Comparison of ENCODE assay signal across 20 cellular contexts in genomic region chr4:82746705-82747567, GRCh38. TPM values are rescaled to one million over a fixed set of nuclear protein-coding genes. Genes with fewer than 3 reads are reported as not detected.
DNase-seq lines count a peak whose midpoint lies in the region; ATAC-seq, FAIRE-seq and TF ChIP-seq lines count a peak whose summit lies in the region.
"Had no signal": no experiment of that assay in that cellular context is flagged by ENCODE, and none has a peak within 500 bp of the region (broad histone marks: within the 10 kb centered on the region; RNA-seq: fewer than 3 reads in every experiment).

No MANE protein-coding gene starts in this region.

- H3K4me1 ChIP-seq in K562 (replicated peaks in 1 of 2; ENCODE audit: control insufficient read depth in 2 of 2, insufficient read depth in 2 of 2, low read length in 2 of 2), result no peaks in the 10 kb centered on the region
- peaks cover 13% of the 10 kb centered on the region for H3K4me1 ChIP-seq in hepatocyte (ENCODE audit: insufficient read depth)
- H3K4me1 ChIP-seq in mesenchymal stem cell (ENCODE audit: control insufficient read depth, insufficient read depth, low read depth, low read length), result peaks cover 20% of the 10 kb centered on the region
- H3K4me1 ChIP-seq: upper lobe of right lung had no signal

- no peak overlapping the region for H2BK120ac ChIP-seq in mesenchymal stem cell (ENCODE audit: low read depth, low read length)

- intact Hi-C loops in K562 (cut with micrococcal nuclease) (no loop called here), natural killer cell (cut with micrococcal nuclease) (no loop called here)

- ATAC-seq in K562, result peak; percentile 67
- ATAC-seq in esophagus mucosa, result no peak
- no peak for ATAC-seq in natural killer cell
- ATAC-seq: activated CD8-positive, alpha-beta T cell treated with anti-CD3 and anti-CD28 coated beads for 36 hours; effector memory CD8-positive, alpha-beta T cell; T-cell; upper lobe of right lung had no signal

- no peak overlapping the region for H2BK15ac ChIP-seq in mesenchymal stem cell (ENCODE audit: low read depth, poor library complexity, severe bottlenecking)

- no peaks in the 10 kb centered on the region for H3K9me3 Mint-ChIP-seq in natural killer cell
- H3K9me3 Mint-ChIP-seq: activated CD8-positive, alpha-beta T cell treated with anti-CD3 and anti-CD28 coated beads for 36 hours; CD4-positive, alpha-beta T cell; effector memory CD8-positive, alpha-beta T cell; T-cell had no signal

- H3K23ac ChIP-seq in mesenchymal stem cell (ENCODE audit: low read length in 2 of 2), result no peak overlapping the region

- H3K79me2 ChIP-seq in K562 (ENCODE audit: control insufficient read depth, insufficient read depth, low read length) (no peaks in the 10 kb centered on the region), hepatocyte (no peaks in the 10 kb centered on the region)

- TSS peak; percentile 89 for BruUV-seq in K562 (replicated peaks; lab: Mats Ljungman, UMichigan)

- no peak overlapping the region for H2BK5ac ChIP-seq in mesenchymal stem cell (ENCODE audit: low read depth, low read length, poor library complexity, severe bottlenecking)

- no peak overlapping the region for H3K18ac ChIP-seq in mesenchymal stem cell (ENCODE audit: low read depth in 1 of 2, low read length in 2 of 2)

- peak; percentile 75 for TF ChIP-seq POLR2A in K562 (conservative IDR thresholded peaks at IDR 0.05)

- H3K36me3 ChIP-seq in K562 (ENCODE audit: control insufficient read depth, insufficient read depth, low read length) (no peaks in the 10 kb centered on the region), hepatocyte (replicated peaks; ENCODE audit: insufficient read depth, low read depth) (no peaks in the 10 kb centered on the region), mesenchymal stem cell (ENCODE audit: control insufficient read depth in 1 of 2, insufficient read depth in 2 of 2, low read depth in 1 of 2, low read length in 2 of 2) (no peaks in the 10 kb centered on the region)
- H3K36me3 ChIP-seq: SJSA1, upper lobe of right lung had no signal

- H3K9me3 ChIP-seq in K562 (replicated peaks; ENCODE audit: control insufficient read depth, insufficient read depth, low read depth, low read length), result no peaks in the 10 kb centered on the region
- H3K9me3 ChIP-seq in hepatocyte (ENCODE audit: low read depth), result no peaks in the 10 kb centered on the region
- H3K9me3 ChIP-seq in mesenchymal stem cell (ENCODE audit: control insufficient read depth, low read length), result no peaks in the 10 kb centered on the region
- H3K9me3 ChIP-seq: SJSA1, upper lobe of right lung had no signal

- H3K79me1 ChIP-seq in mesenchymal stem cell (replicated peaks; ENCODE audit: low read length, poor library complexity, severe bottlenecking), result peaks cover 18% of the 10 kb centered on the region

- H3K4me3 ChIP-seq in K562, result no peak overlapping the region
- H3K4me3 ChIP-seq in hepatocyte, result no peak overlapping the region
- H3K4me3 ChIP-seq in mesenchymal stem cell (ENCODE audit: insufficient read depth in 1 of 2, low read depth in 1 of 2, low read length in 2 of 2), result no peak overlapping the region
- H3K4me3 ChIP-seq: SJSA1, upper lobe of right lung had no signal

- H3K4me1 Mint-ChIP-seq in natural killer cell, result peaks cover 0 to 15% of the 10 kb centered on the region in 2 donors
- H3K4me1 Mint-ChIP-seq: T-cell had no signal

- H3K9me1 ChIP-seq in K562 (ENCODE audit: control insufficient read depth, insufficient read depth, low read length), result no peaks in the 10 kb centered on the region

- no peak for TF ChIP-seq RAD21 in K562 (CRISPR knock-in tag; conservative IDR thresholded peaks at IDR 0.05 in 1 of 2, IDR thresholded peaks at IDR 0.05 in 1 of 2)

- CTCF ChIA-PET in K562 (lab: Yijun Ruan, JAX; ENCODE audit: low intra/inter-chr PET ratio), result no interaction called here

- H4K8ac ChIP-seq in mesenchymal stem cell (ENCODE audit: low read length), result no peak overlapping the region

- DNase-seq in Caki2 (ENCODE audit: low read depth) (peak; percentile 7), K562 (ENCODE audit: extremely low read depth in 1 of 4, low spot score in 3 of 4) (peak in 1 of 4 experiments; percentile 26), hepatocyte (ENCODE audit: low spot score) (peak; percentile 20), mesenchymal stem cell (no peak), GM20000 (ENCODE audit: low spot score) (no peak), iPS-NIHi7 (ENCODE audit: extremely low spot score) (no peak), natural killer cell (no peak)
- DNase-seq: 8988T; activated CD8-positive, alpha-beta T cell treated with anti-CD3 and anti-CD28 coated beads for 36 hours; CD4-positive, alpha-beta T cell; DMS 273 treated with DMSO at 0.1 percent for 48 hours; effector memory CD8-positive, alpha-beta T cell; glutamatergic neuron; NCI-H187 treated with DMSO at 0.1 percent for 48 hours; T-cell; upper lobe of right lung had no signal

- no peaks in the 10 kb centered on the region for H4K20me1 ChIP-seq in K562 (replicated peaks; ENCODE audit: control insufficient read depth, insufficient read depth, low read length)
- H4K20me1 ChIP-seq in hepatocyte (ENCODE audit: insufficient read depth, poor library complexity, severe bottlenecking), result no peaks in the 10 kb centered on the region

- H3K4me2 ChIP-seq in K562 (ENCODE audit: insufficient read depth, low read length), result no peak overlapping the region
- H3K4me2 ChIP-seq in hepatocyte, result no peak overlapping the region
- H3K4me2 ChIP-seq in mesenchymal stem cell (ENCODE audit: low read length, poor library complexity, severe bottlenecking), result no peak overlapping the region

- H4K91ac ChIP-seq in mesenchymal stem cell (ENCODE audit: low read length), result no peak overlapping the region

- POLR2A ChIA-PET in K562 (lab: Yijun Ruan, JAX), result no interaction called here

- peak overlapping the region; percentile 99 for H2AK5ac ChIP-seq in mesenchymal stem cell (ENCODE audit: low read length, severe bottlenecking)

- no peak for TF ChIP-seq CTCF in K562 (IDR thresholded peaks at IDR 0.05 in 2 of 3, conservative IDR thresholded peaks at IDR 0.05 in 1 of 3; ENCODE audit: insufficient read depth in 2 of 3, low read depth in 1 of 3, low read length in 3 of 3)
- no peak for TF ChIP-seq CTCF in hepatocyte (IDR thresholded peaks at IDR 0.05; ENCODE audit: poor library complexity)
- TF ChIP-seq CTCF in GM20000 (IDR thresholded peaks at IDR 0.05; ENCODE audit: extremely low read depth, missing control alignments), result no peak
- no peak for TF ChIP-seq CTCF in natural killer cell (IDR thresholded peaks at IDR 0.05)

- no peak overlapping the region for H2BK12ac ChIP-seq in mesenchymal stem cell (ENCODE audit: low read length in 2 of 2)

- H3K9ac ChIP-seq in K562 (ENCODE audit: insufficient read depth in 1 of 2, low read depth in 2 of 2, low read length in 2 of 2) (no peak overlapping the region), mesenchymal stem cell (ENCODE audit: low read length) (no peak overlapping the region)

- FAIRE-seq in K562 (lab: Jason Lieb, UNC), result no peak

- no peak overlapping the region for H3K4ac ChIP-seq in mesenchymal stem cell (ENCODE audit: low read depth in 1 of 2, low read length in 2 of 2)

- in situ Hi-C loops in Caki2 (cut with HindIII; ENCODE audit: low pct_unique_long_range_greater_than_20kb, low sequenced_read_pairs) (no loop called here), K562 (cut with MboI) (no loop called here)

- H3K27ac Mint-ChIP-seq in natural killer cell, result no peak overlapping the region
- H3K27ac Mint-ChIP-seq: activated CD8-positive, alpha-beta T cell treated with anti-CD3 and anti-CD28 coated beads for 36 hours; activated naive CD8-positive, alpha-beta T cell; CD4-positive, alpha-beta T cell; effector memory CD8-positive, alpha-beta T cell; progenitor cell of endocrine pancreas; T-cell had no signal

- H3K36me3 Mint-ChIP-seq in natural killer cell, result no peaks in the 10 kb centered on the region
- H3K36me3 Mint-ChIP-seq: activated naive CD8-positive, alpha-beta T cell; T-cell had no signal

- no peak overlapping the region for H3K4me3 Mint-ChIP-seq in natural killer cell
- H3K4me3 Mint-ChIP-seq: activated CD8-positive, alpha-beta T cell treated with anti-CD3 and anti-CD28 coated beads for 36 hours; activated naive CD8-positive, alpha-beta T cell; CD4-positive, alpha-beta T cell; effector memory CD8-positive, alpha-beta T cell; T-cell had no signal

- H3K27me3 ChIP-seq in K562 (ENCODE audit: control insufficient read depth in 2 of 2, insufficient read depth in 2 of 2, low read length in 2 of 2) (peaks cover 10 to 19% of the 10 kb centered on the region in 2 experiments; a peak in 4 of 5 replicates), hepatocyte (no peaks in the 10 kb centered on the region), mesenchymal stem cell (ENCODE audit: control insufficient read depth in 1 of 2, insufficient read depth in 1 of 2, low read length in 2 of 2) (no peaks in the 10 kb centered on the region)
- H3K27me3 ChIP-seq: SJSA1, upper lobe of right lung had no signal

- WGBS in K562 (ENCODE audit: insufficient coverage, low coverage, missing lambda C conversion rate), result 3% methylated on average over 12 of the region's 13 CpGs
- whole genome bisulfite sequencing in hepatocyte (ENCODE audit: low lambda C conversion rate, missing lambda C conversion rate), result 83% methylated on average over 13 of the region's 13 CpGs
- 75% methylated on average over 11 of the region's 13 CpGs for WGBS in mesenchymal stem cell

- no peak overlapping the region for H3K14ac ChIP-seq in mesenchymal stem cell (ENCODE audit: low read length in 2 of 2)

- TF ChIP-seq EP300 in K562 (IDR thresholded peaks at IDR 0.05; ENCODE audit: low read length), result no peak

- no peaks in the 10 kb centered on the region for H3K9me2 ChIP-seq in hepatocyte (replicated peaks; ENCODE audit: insufficient read depth)

- H2AFZ ChIP-seq in K562 (ENCODE audit: low read depth, low read length), result no peak overlapping the region
- no peak overlapping the region for H2AFZ ChIP-seq in hepatocyte
- H2AFZ ChIP-seq in mesenchymal stem cell (ENCODE audit: low read depth, low read length), result no peak overlapping the region

- no peak overlapping the region for H3K27ac ChIP-seq in K562 (ENCODE audit: extremely low read depth, low read depth, low read length)
- peak overlapping the region; percentile 73 for H3K27ac ChIP-seq in hepatocyte
- peak overlapping the region; percentile 12 for H3K27ac ChIP-seq in mesenchymal stem cell (ENCODE audit: low read length, poor library complexity, severe bottlenecking)
- H3K27ac ChIP-seq: SJSA1, upper lobe of right lung had no signal

- H3K27me3 Mint-ChIP-seq in natural killer cell (ENCODE audit: low read depth in 2 of 2), result no peaks in the 10 kb centered on the region
- H3K27me3 Mint-ChIP-seq: activated naive CD8-positive, alpha-beta T cell; progenitor cell of endocrine pancreas had no signal

RNA-seq across cellular contexts. Expression of gene SCD5, which starts 51.7 kb away (rescaled TPM):
- total RNA-seq in Caki2 (2014; rRNA removed; shearing (Covaris generic); ENCODE audit: low replicate concordance), result 4.4 and 7.2 TPM in 2 replicates
- not detected in 2 replicates for total RNA-seq in K562 (2011; cell fraction: chromatin; rRNA removed; ENCODE audit: low replicate concordance)
- not detected in 2 replicates for total RNA-seq in K562 (2011; cell fraction: nucleolus; rRNA removed)
- not detected in 2 replicates for total RNA-seq in K562 (2011; cell fraction: nucleoplasm; rRNA removed)
- total RNA-seq in K562 (2014; rRNA removed) (not detected in 2 replicates), K562 (2014; rRNA removed; fragmentation: Illumina TruSeq; extraction: Trizol) (0.04 TPM in 1 of 2 replicates, not detected in the other), K562 (2015; rRNA removed; fragmentation: Illumina TruSeq; extraction: Trizol) (not detected in 2 replicates), K562 (2021) (0.18 and 0.20 TPM in 2 replicates), hepatocyte (14.7 and 19.2 TPM in 2 replicates), esophagus mucosa (1.9 TPM), natural killer cell (10 to 100 TPM in 1 of 3 donors, 1 to 10 TPM in 2; 8.9 to 11.6 (median 9.0) TPM)
- polyA plus RNA-seq in K562 (2011; rRNA removed) (0.03 and 0.04 TPM in 2 replicates), K562 (2014; fragmentation: Illumina TruSeq; extraction: Trizol) (not detected in 2 replicates), K562 (2014; fragmentation: Nextera tagmentation; extraction: Ambion mirVana) (under 1 TPM in 1 of 2 experiments, not detected in 1; 0.01 TPM), K562 (2014; rRNA removed) (not detected in 2 replicates), hepatocyte (5.3 and 6.4 TPM in 2 replicates)
- polyA plus RNA-seq in K562 (2011; cell fraction: cytosol; rRNA removed), result 0.09 TPM in 1 of 2 replicates, not detected in the other
- not detected in 2 replicates for polyA plus RNA-seq in K562 (2011; cell fraction: nucleus; rRNA removed)
- polyA plus RNA-seq in K562 (2012), result not detected in 2 replicates
- 0.06 TPM in 1 of 2 replicates, not detected in the other for polyA minus RNA-seq in K562 (2011; rRNA and poly(A)+ RNA removed)
- not detected in 2 replicates for polyA minus RNA-seq in K562 (2011; cell fraction: cytosol; rRNA and poly(A)+ RNA removed)
- polyA minus RNA-seq in K562 (2011; cell fraction: nucleus; rRNA and poly(A)+ RNA removed), result 0.13 TPM in 1 of 2 replicates, not detected in the other
- 5.9 TPM for polyA plus RNA-seq in mesenchymal stem cell (2013, experiment 1 of 2)
- 6.0 TPM for polyA plus RNA-seq in mesenchymal stem cell (2013, experiment 2 of 2)

Comparison
In these comparisons a context has a peak if more than half of its experiments do, and no peak if none do; other contexts are left out.
1. DNase-seq: peak in Caki2 (single experiment) and hepatocyte (single experiment); none in mesenchymal stem cell (single experiment), GM20000 (single experiment), iPS-NIHi7 (single experiment) and natural killer cell (single experiment).